In the genomic region with DNA sequence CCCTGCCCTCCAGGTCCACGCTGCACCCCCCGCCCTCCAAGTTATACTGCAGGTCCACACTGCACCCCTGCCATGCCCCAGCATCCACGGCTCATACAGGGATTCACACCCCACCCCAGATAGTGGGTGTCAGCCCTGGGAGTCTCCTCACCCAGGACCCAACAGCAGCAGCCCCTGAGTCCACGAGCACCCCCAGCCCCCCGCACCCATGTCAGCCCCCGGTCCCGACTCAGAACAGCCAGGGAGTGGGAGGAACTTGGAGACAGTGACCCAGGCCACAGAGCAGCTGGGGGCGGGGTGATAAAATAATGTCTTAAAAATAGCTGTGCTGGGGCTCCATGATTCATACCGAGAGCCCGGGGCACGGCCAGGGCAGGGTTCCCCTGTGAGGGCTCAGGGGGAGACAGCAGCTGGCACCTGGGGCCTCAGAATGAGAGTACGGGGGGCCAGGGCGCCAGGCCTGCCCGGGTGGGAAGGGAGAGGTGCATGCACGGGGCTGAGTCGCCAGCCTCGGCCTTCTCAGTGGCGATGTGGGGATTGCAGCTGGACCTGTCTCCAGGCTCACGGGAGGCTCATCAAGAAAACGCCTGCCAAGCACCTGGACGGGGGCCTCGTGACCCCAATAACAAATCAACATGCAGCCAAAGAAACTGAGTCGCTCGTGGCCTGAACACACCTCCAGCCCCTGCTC, we compare ENCODE assay signal across 9 cellular contexts. TPM values are rescaled to one million over a fixed set of nuclear protein-coding genes. Genes with fewer than 3 reads are reported as not detected.
DNase-seq lines count a peak whose midpoint lies in the region; ATAC-seq and TF ChIP-seq lines count a peak whose summit lies in the region.
"Had no signal": no experiment of that assay in that cellular context is flagged by ENCODE, and none has a peak within 500 bp of the region (broad histone marks: within the 10 kb centered on the region; RNA-seq: fewer than 3 reads in every experiment).

No MANE protein-coding gene starts in this region.

- H3K14ac ChIP-seq in IMR-90 (replicated peaks; ENCODE audit: low read depth, low read length): no peak overlapping the region

- H4K8ac ChIP-seq in IMR-90 (ENCODE audit: low read depth in 2 of 2, low read length in 2 of 2): no peak overlapping the region

- DNase-seq in CD4-positive, alpha-beta memory T cell: no peak
- DNase-seq in IMR-90 (peak; percentile 12), activated T-cell treated with anti-CD3 and anti-CD28 coated beads for 4 hours (peak; percentile 36), vagina (ENCODE audit: extremely low spot score in 2 of 2) (no peak), kidney tubule cell (ENCODE audit: low spot score) (no peak), germinal center (ENCODE audit: low spot score) (no peak)

- no peaks in the 10 kb centered on the region for H3K27me3 Mint-ChIP-seq in CD4-positive, alpha-beta memory T cell

- no peak overlapping the region for H3K4ac ChIP-seq in IMR-90 (ENCODE audit: low read depth, low read length)

- no peak overlapping the region for H3K23ac ChIP-seq in IMR-90 (ENCODE audit: low read depth, low read length)

- in situ Hi-C loops in IMR-90 (cut with MboI; ENCODE audit: low sequenced_read_pairs): no loop called here

- no peak overlapping the region for H2BK120ac ChIP-seq in IMR-90 (ENCODE audit: low read depth, low read length)

- TF ChIP-seq RAD21 in IMR-90 (IDR thresholded peaks at IDR 0.05; ENCODE audit: low read length): no peak

- no peaks in the 10 kb centered on the region for H3K27me3 ChIP-seq in CD4-positive, alpha-beta memory T cell (ENCODE audit: insufficient read depth, low read length)
- no peaks in the 10 kb centered on the region for H3K27me3 ChIP-seq in IMR-90 (ENCODE audit: control insufficient read depth, insufficient read depth, low read length)
- H3K27me3 ChIP-seq in mucosa of stomach (ENCODE audit: control insufficient read depth, insufficient read depth, low read length): no peaks in the 10 kb centered on the region
- H3K27me3 ChIP-seq in vagina: no peaks in the 10 kb centered on the region
- H3K27me3 ChIP-seq: cardiac muscle cell had no signal

- H3K36me3 Mint-ChIP-seq in CD4-positive, alpha-beta memory T cell: no peaks in the 10 kb centered on the region

- no peak overlapping the region for H4K91ac ChIP-seq in IMR-90 (ENCODE audit: insufficient read depth, low read depth, low read length)

- H2AK5ac ChIP-seq in IMR-90 (ENCODE audit: low read depth, low read length): no peak overlapping the region

- H3K4me1 ChIP-seq in CD4-positive, alpha-beta memory T cell (ENCODE audit: insufficient read depth, low read length): peaks cover 34% of the 10 kb centered on the region
- H3K4me1 ChIP-seq in IMR-90 (ENCODE audit: control insufficient read depth, insufficient read depth, low read length) (peaks cover 9% of the 10 kb centered on the region), mucosa of stomach (ENCODE audit: control insufficient read depth, insufficient read depth, low read length) (peaks cover 79% of the 10 kb centered on the region), vagina (peaks cover 3% of the 10 kb centered on the region)

- H2BK15ac ChIP-seq in IMR-90 (ENCODE audit: low read depth, low read length): no peak overlapping the region

- dilution Hi-C loops in IMR-90 (cut with HindIII; ENCODE audit: low sequenced_read_pairs, unreplicated experiment): no loop called here

- H4K20me1 ChIP-seq in IMR-90 (ENCODE audit: insufficient read depth, low read length): no peaks in the 10 kb centered on the region

- H3K9ac ChIP-seq in IMR-90 (ENCODE audit: low read depth, low read length) (no peak overlapping the region; the same call in 1 of the 2 replicates), mucosa of stomach (ENCODE audit: low read length) (peak overlapping the region; percentile 8)

- no peaks in the 10 kb centered on the region for H3K36me3 ChIP-seq in CD4-positive, alpha-beta memory T cell (ENCODE audit: insufficient read depth, low read length)
- no peaks in the 10 kb centered on the region for H3K36me3 ChIP-seq in IMR-90 (ENCODE audit: control insufficient read depth, insufficient read depth, low read length)
- H3K36me3 ChIP-seq in mucosa of stomach (ENCODE audit: control insufficient read depth, insufficient read depth, low read length): peaks cover 5% of the 10 kb centered on the region
- H3K36me3 ChIP-seq in vagina: no peaks in the 10 kb centered on the region
- H3K36me3 ChIP-seq: cardiac muscle cell had no signal

- CTCF ChIA-PET in CD4-positive, alpha-beta memory T cell (lab: Charles Lee; ENCODE audit: partially characterized antibody): interaction anchor here (0.7 to 1.1 kb wide), 3 partner anchors 16 to 69 kb away, joined by 3 to 4 read pairs (median 3); no protein-coding TSS in a partner anchor
- CTCF ChIA-PET in IMR-90 (lab: Yijun Ruan, JAX): no interaction called here

- H3K4me3 ChIP-seq in CD4-positive, alpha-beta memory T cell (ENCODE audit: low read length in 2 of 2): no peak overlapping the region
- H3K4me3 ChIP-seq in IMR-90 (ENCODE audit: insufficient read depth, low read depth, low read length) (no peak overlapping the region), mucosa of stomach (ENCODE audit: low read length) (no peak overlapping the region), vagina (no peak overlapping the region)
- H3K4me3 ChIP-seq: cardiac muscle cell had no signal

- peak overlapping the region; percentile 28 for H2AFZ ChIP-seq in IMR-90 (replicated peaks; ENCODE audit: low read length, poor library complexity)

- POLR2A ChIA-PET in CD4-positive, alpha-beta memory T cell (lab: Charles Lee; ENCODE audit: partially characterized antibody): interaction anchor here (0.7 to 1.5 kb wide), 2 partner anchors 10 to 29 kb away, joined by 3 read pairs; a partner anchor contains a TSS
- POLR2A ChIA-PET in IMR-90 (lab: Charles Lee; ENCODE audit: unreplicated experiment): no interaction called here

- H3K9me1 ChIP-seq in IMR-90 (ENCODE audit: insufficient read depth, low read length): no peaks in the 10 kb centered on the region

- no peak overlapping the region for H3K56ac ChIP-seq in IMR-90 (ENCODE audit: extremely low read depth, insufficient read depth, low read length)

- H3K4me1 Mint-ChIP-seq in CD4-positive, alpha-beta memory T cell: peaks cover 10 to 35% (median 17%) of the 10 kb centered on the region in 4 donors

- 83% methylated on average over 10 of the region's 24 CpGs; no CpG with 5 or more reads in 1 of the 2 experiments for WGBS in IMR-90 (ENCODE audit: extremely low coverage in 2 of 2, insufficient read length in 1 of 2), 2 experiments

- BruUV-seq in IMR-90 (replicated peaks; lab: Mats Ljungman, UMichigan): no TSS peak

- H2AK9ac ChIP-seq in IMR-90 (replicated peaks; ENCODE audit: low read depth, low read length, poor library complexity): no peak overlapping the region

- no peaks in the 10 kb centered on the region for H3K9me3 Mint-ChIP-seq in CD4-positive, alpha-beta memory T cell

- TF ChIP-seq CTCF in IMR-90 (conservative IDR thresholded peaks at IDR 0.05; ENCODE audit: low read depth, low read length) (no peak), vagina (IDR thresholded peaks at IDR 0.05) (no peak)

- no peak overlapping the region for H2BK20ac ChIP-seq in IMR-90 (ENCODE audit: low read depth, low read length)

- no peak overlapping the region for H2BK5ac ChIP-seq in IMR-90 (ENCODE audit: low read depth, low read length, poor library complexity, severe bottlenecking)

- no peak overlapping the region for H4K5ac ChIP-seq in IMR-90 (ENCODE audit: low read depth, low read length)

- no peaks in the 10 kb centered on the region for H3K9me3 ChIP-seq in CD4-positive, alpha-beta memory T cell (ENCODE audit: control insufficient read depth in 1 of 2, low read length in 2 of 2)
- no peaks in the 10 kb centered on the region for H3K9me3 ChIP-seq in IMR-90 (ENCODE audit: control insufficient read depth, insufficient read depth, low read length)
- no peaks in the 10 kb centered on the region for H3K9me3 ChIP-seq in mucosa of stomach (ENCODE audit: control insufficient read depth, low read length)
- H3K9me3 ChIP-seq in vagina: no peaks in the 10 kb centered on the region

- peak; percentile 56 for ATAC-seq in GM19463 (IDR thresholded peaks at IDR 0.05; ENCODE audit: unreplicated experiment)
- peak; percentile 43 for ATAC-seq in IMR-90 (ENCODE audit: low read depth)

- H3K4me3 Mint-ChIP-seq in CD4-positive, alpha-beta memory T cell: peak overlapping the region in 7 of 8 donors; percentile 57 to 81 (median 72)

- peak overlapping the region in 6 of 7 donors; percentile 29 to 91 (median 82) for H3K27ac Mint-ChIP-seq in CD4-positive, alpha-beta memory T cell

- no peak for TF ChIP-seq POLR2A in IMR-90 (IDR thresholded peaks at IDR 0.05; ENCODE audit: low read depth, low read length)
- no peak for TF ChIP-seq POLR2A in vagina (IDR thresholded peaks at IDR 0.05)

- H3K4me2 ChIP-seq in IMR-90 (ENCODE audit: low read depth, low read length): no peak overlapping the region

- no peaks in the 10 kb centered on the region for H3K79me1 ChIP-seq in IMR-90 (ENCODE audit: low read depth in 1 of 2, low read length in 2 of 2)

- H3K27ac ChIP-seq in CD4-positive, alpha-beta memory T cell (ENCODE audit: low read depth, low read length): peak overlapping the region; percentile 35
- H3K27ac ChIP-seq in IMR-90 (ENCODE audit: insufficient read depth, low read length) (no peak overlapping the region), vagina (peak overlapping the region; percentile 27)
- H3K27ac ChIP-seq: cardiac muscle cell had no signal

- H3K18ac ChIP-seq in IMR-90 (ENCODE audit: low read depth, low read length): no peak overlapping the region

- intact Hi-C loops in CD4-positive, alpha-beta memory T cell (cut with micrococcal nuclease): loop anchor here (1.0 kb wide), 1 partner anchor 30 kb away; a partner anchor contains a TSS
- intact Hi-C loops in IMR-90 (cut with micrococcal nuclease) (no loop called here), vagina (cut with DNase I) (no loop called here)

RNA-seq across cellular contexts. Expression of a gene that starts 29.8 kb away (rescaled TPM):
- 1 to 10 TPM; 9.7 to 10.0 TPM for total RNA-seq in CD4-positive, alpha-beta memory T cell
- polyA plus RNA-seq in CD4-positive, alpha-beta memory T cell: 1 to 10 TPM; 5.1 to 7.9 TPM
- total RNA-seq in IMR-90 (2012; rRNA removed): 1.4 and 2.2 TPM in 2 replicates
- 1.9 and 2.0 TPM in 2 replicates for polyA plus RNA-seq in IMR-90 (2012; rRNA removed)
- 1.3 and 2.4 TPM in 2 replicates for polyA plus RNA-seq in IMR-90 (2012; cell fraction: cytosol; rRNA removed)
- 2.9 and 5.6 TPM in 2 replicates for polyA plus RNA-seq in IMR-90 (2012; cell fraction: nucleus; rRNA removed; ENCODE audit: low replicate concordance)
- 4.2 TPM for total RNA-seq in vagina

RNA-seq across cellular contexts. Expression of a gene that starts 48.3 kb away (rescaled TPM):
- 10 to 100 TPM; 47.4 to 51.6 TPM for total RNA-seq in CD4-positive, alpha-beta memory T cell
- 10 to 100 TPM; 22.0 to 28.7 TPM for polyA plus RNA-seq in CD4-positive, alpha-beta memory T cell
- total RNA-seq in IMR-90 (2012; rRNA removed): 10.6 and 11.3 TPM in 2 replicates
- 30.9 and 37.2 TPM in 2 replicates for polyA plus RNA-seq in IMR-90 (2012; rRNA removed)
- 25.9 and 35.9 TPM in 2 replicates for polyA plus RNA-seq in IMR-90 (2012; cell fraction: cytosol; rRNA removed)
- 104 and 238 TPM in 2 replicates for polyA plus RNA-seq in IMR-90 (2012; cell fraction: nucleus; rRNA removed; ENCODE audit: low replicate concordance)
- total RNA-seq in vagina: 35.8 TPM

RNA-seq across cellular contexts. Expression of a gene that starts 50.7 kb away (rescaled TPM):
- 10 to 100 TPM; 46.2 to 50.0 TPM for total RNA-seq in CD4-positive, alpha-beta memory T cell
- polyA plus RNA-seq in CD4-positive, alpha-beta memory T cell: 10 to 100 TPM; 20.5 to 20.8 TPM
- total RNA-seq in IMR-90 (2012; rRNA removed) (3.9 and 6.4 TPM in 2 replicates), vagina (10.8 TPM)
- 7.3 and 7.8 TPM in 2 replicates for polyA plus RNA-seq in IMR-90 (2012; rRNA removed)
- 4.9 and 5.4 TPM in 2 replicates for polyA plus RNA-seq in IMR-90 (2012; cell fraction: cytosol; rRNA removed)
- polyA plus RNA-seq in IMR-90 (2012; cell fraction: nucleus; rRNA removed; ENCODE audit: low replicate concordance): 18.9 and 24.1 TPM in 2 replicates

RNA-seq across cellular contexts. Expression of a gene that starts 58.3 kb away (rescaled TPM):
- not detected for total RNA-seq in CD4-positive, alpha-beta memory T cell
- polyA plus RNA-seq in CD4-positive, alpha-beta memory T cell: not detected
- not detected in 2 replicates for total RNA-seq in IMR-90 (2012; rRNA removed)
- polyA plus RNA-seq in IMR-90 (2012; rRNA removed): not detected in 2 replicates
- 0.03 TPM in 2 replicates for polyA plus RNA-seq in IMR-90 (2012; cell fraction: cytosol; rRNA removed)
- 0.13 and 0.48 TPM in 2 replicates for polyA plus RNA-seq in IMR-90 (2012; cell fraction: nucleus; rRNA removed; ENCODE audit: low replicate concordance)
- total RNA-seq in vagina: 2.0 TPM

Comparison
In these comparisons a context has a peak if more than half of its experiments do, and no peak if none do; other contexts are left out.
1. DNase-seq: peak in IMR-90 (single experiment) and activated T-cell treated with anti-CD3 and anti-CD28 coated beads for 4 hours (single experiment); none in CD4-positive, alpha-beta memory T cell (0 of 5), vagina (0 of 2), kidney tubule cell (single experiment) and germinal center (single experiment).